ENCODE assay signal across 11 cellular contexts in the genomic region with DNA sequence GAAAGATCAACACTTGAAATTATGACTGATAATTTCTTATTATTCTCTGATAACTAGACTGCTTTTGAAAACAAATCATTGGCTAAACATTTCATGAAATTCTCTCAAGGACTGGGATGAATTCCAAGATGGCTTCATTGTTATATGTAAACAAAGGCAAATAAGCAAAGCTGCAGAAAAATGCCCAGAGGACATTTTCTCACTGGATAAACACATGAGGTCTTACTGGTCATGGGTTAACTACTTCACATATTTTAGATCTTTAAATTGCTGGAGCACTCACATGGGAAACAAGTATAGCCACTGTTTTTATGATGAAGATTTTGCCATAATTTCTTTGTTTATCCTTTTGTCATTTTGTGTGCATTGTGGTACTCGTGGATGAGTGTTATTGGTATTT.
DNase-seq lines count a peak whose midpoint lies in the region; ATAC-seq and TF ChIP-seq lines count a peak whose summit lies in the region.
"Had no signal": no experiment of that assay in that cellular context is flagged by ENCODE, and none has a peak within 500 bp of the region (broad histone marks: within the 10 kb centered on the region; RNA-seq: fewer than 3 reads in every experiment).

No MANE protein-coding gene starts in this region.

- ATAC-seq in GM21515 (IDR thresholded peaks at IDR 0.05; ENCODE audit: unreplicated experiment) (no peak), GM18502 (IDR thresholded peaks at IDR 0.05; ENCODE audit: poor library complexity, unreplicated experiment) (no peak)

- TF ChIP-seq CTCF in epithelial cell of proximal tubule (conservative IDR thresholded peaks at IDR 0.05; ENCODE audit: low read depth, low read length), result no peak

- H3K4me3 ChIP-seq in epithelial cell of proximal tubule (ENCODE audit: low read depth, low read length), result no peak overlapping the region
- H3K4me3 ChIP-seq: lower lobe of right lung had no signal

- DNase-seq in NCI-H146 (lab: John Stamatoyannopoulos, UW) (peak; percentile 3), NCI-H146 treated with DMSO at 0.1 percent for 48 hours (lab: John Stamatoyannopoulos, UW; ENCODE audit: unreplicated experiment) (no peak), NCI-H2196 treated with DMSO at 0.1 percent for 48 hours (lab: John Stamatoyannopoulos, UW; ENCODE audit: unreplicated experiment) (peak; percentile 13), epithelial cell of proximal tubule (ENCODE audit: low read depth) (peak; percentile 13), pons (ENCODE audit: low spot score) (peak; percentile 28), NCI-H1930 (lab: John Stamatoyannopoulos, UW) (no peak)
- DNase-seq: 8988T, activated B cell treated with CpG ODN at 0.5 μM for 24 hours, lower lobe of right lung had no signal

Comparison
In these comparisons a context has a peak if more than half of its experiments do, and no peak if none do; other contexts are left out.
1. DNase-seq: peak in NCI-H146 (single experiment), NCI-H2196 treated with DMSO at 0.1 percent for 48 hours (single experiment), epithelial cell of proximal tubule (single experiment) and pons (single experiment); none in NCI-H146 treated with DMSO at 0.1 percent for 48 hours (single experiment) and NCI-H1930 (0 of 2).